In genomic region chr2:62722679-62723078, GRCh38 we compare ENCODE assay signal across 10 cellular contexts.
"Had no signal": no experiment of that assay in that cellular context is flagged by ENCODE, and none has a peak within 500 bp of the region (broad histone marks: within the 10 kb centered on the region; RNA-seq: fewer than 3 reads in every experiment).

No MANE protein-coding gene starts in this region.

- DNase-seq: GM23248, GOT3, H7, HFFc6, IMR-90, KBM-7 had no signal

- H3K36me3 ChIP-seq: HAP-1 had no signal

- H3K9me3 ChIP-seq: HAP-1 had no signal

- H3K4me1 ChIP-seq: HAP-1 had no signal

- H3K9ac ChIP-seq: GM23248, KMS-11 had no signal

- H2AFZ ChIP-seq: GM23248 had no signal

- H3K4me2 ChIP-seq: KMS-11 had no signal

- ATAC-seq: HCT116 had no signal

- H3K4me3 ChIP-seq: GM23248, HAP-1 had no signal

- H3K27ac ChIP-seq: GM23248, HL-60, KMS-11 had no signal
